Comparison of ENCODE assay signal across 1 cellular context in the genomic region with DNA sequence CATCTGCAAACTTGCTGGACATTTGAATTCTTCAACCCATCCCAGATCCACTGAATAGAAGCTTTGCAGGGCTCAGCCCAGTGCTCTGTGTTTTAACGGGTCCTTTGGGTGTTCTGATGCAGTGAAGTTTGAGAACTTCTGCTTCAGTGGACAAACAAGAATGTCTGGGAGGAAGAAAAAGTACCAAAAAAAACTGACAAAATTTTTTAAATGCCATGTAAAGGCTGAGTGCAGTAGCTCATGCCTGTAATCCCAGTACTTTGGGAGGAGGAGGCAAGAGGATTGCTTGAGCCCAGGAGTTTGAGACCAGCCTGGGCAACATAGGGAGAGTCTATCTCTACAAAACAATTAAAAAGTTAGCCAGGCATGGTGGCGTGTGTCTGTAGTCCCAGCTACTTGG.
TF ChIP-seq lines count a peak whose summit lies in the region.

No MANE protein-coding gene starts in this region.

TF ChIP-seq in GM12878, 131 proteins besides CTCF, POLR2A, EP300 and RAD21:
- TF ChIP-seq ZBED1 (IDR thresholded peaks at IDR 0.05; ENCODE audit: borderline replicate concordance): no peak
